In the genomic region with DNA sequence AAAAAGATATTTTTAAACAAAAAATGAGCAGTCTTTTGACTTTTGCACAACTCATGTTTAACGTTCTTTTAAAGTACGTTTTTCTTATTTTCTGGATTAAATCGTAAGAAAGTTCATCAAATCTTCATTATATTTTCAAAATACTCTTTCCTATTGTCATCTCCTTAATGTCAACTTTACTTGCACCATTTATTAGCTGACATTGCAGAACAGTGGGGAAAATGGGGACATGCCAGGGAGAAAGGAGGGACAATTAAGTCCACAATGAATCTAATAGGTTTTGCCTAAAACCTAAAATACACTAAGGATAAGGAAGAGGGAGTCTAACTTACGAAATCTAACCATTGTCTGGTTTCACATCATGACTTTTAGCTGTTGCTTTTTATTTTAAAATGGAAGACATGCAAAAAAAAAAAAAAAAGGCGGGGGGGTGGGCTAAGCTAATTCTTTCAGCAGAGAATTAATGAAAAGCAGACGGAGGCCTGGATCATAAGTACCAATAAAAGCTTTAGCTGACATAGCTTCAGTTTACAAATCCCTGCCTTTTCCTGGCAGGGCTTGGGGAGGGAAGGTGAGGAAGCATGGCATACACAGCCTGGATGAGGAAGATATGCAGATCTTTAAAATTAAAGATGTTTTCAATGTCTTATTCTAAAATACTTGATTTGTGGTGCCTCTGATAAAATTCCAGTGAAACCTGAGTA, we compare ENCODE assay signal across 16 cellular contexts. TPM values are rescaled to one million over a fixed set of nuclear protein-coding genes. Genes with fewer than 3 reads are reported as not detected.
DNase-seq lines count a peak whose midpoint lies in the region; ATAC-seq, FAIRE-seq and TF ChIP-seq lines count a peak whose summit lies in the region.
"Had no signal": no experiment of that assay in that cellular context is flagged by ENCODE, and none has a peak within 500 bp of the region (broad histone marks: within the 10 kb centered on the region; RNA-seq: fewer than 3 reads in every experiment).

No MANE protein-coding gene starts in this region.

- BruUV-seq in IMR-90 (replicated peaks; lab: Mats Ljungman, UMichigan) = no TSS peak

- TF ChIP-seq EP300 in A549 (IDR thresholded peaks at IDR 0.05) (no peak), SK-N-SH (IDR thresholded peaks at IDR 0.05; ENCODE audit: borderline replicate concordance in 1 of 2, low read depth in 1 of 2, low read length in 1 of 2) (peak in 1 of 2 experiments; percentile 45; a peak in 1 of 4 replicates)

- no peak overlapping the region for H3K27ac ChIP-seq in A549
- no peak overlapping the region for H3K27ac ChIP-seq in IMR-90 (ENCODE audit: insufficient read depth, low read length)
- H3K27ac ChIP-seq in SK-N-SH (ENCODE audit: low read depth in 2 of 2, low read length in 1 of 2) = peak overlapping the region in 1 of 2 experiments; percentile 90; a peak in 2 of 4 replicates
- H3K27ac ChIP-seq in vagina = no peak overlapping the region
- H3K27ac ChIP-seq: Peyer's patch had no signal

- H4K91ac ChIP-seq in IMR-90 (ENCODE audit: insufficient read depth, low read depth, low read length) = no peak overlapping the region

- H3K9me3 ChIP-seq in A549 (no peaks in the 10 kb centered on the region), IMR-90 (ENCODE audit: control insufficient read depth, insufficient read depth, low read length) (no peaks in the 10 kb centered on the region), SK-N-SH (no peaks in the 10 kb centered on the region), vagina (no peaks in the 10 kb centered on the region)
- H3K9me3 ChIP-seq: Peyer's patch had no signal

- H3F3A ChIP-seq in SK-N-SH (replicated peaks; ENCODE audit: insufficient read depth) = no peaks in the 10 kb centered on the region

- H3K18ac ChIP-seq in IMR-90 (ENCODE audit: low read depth, low read length) = no peak overlapping the region

- TF ChIP-seq RAD21 in A549 (conservative IDR thresholded peaks at IDR 0.05 in 1 of 2, IDR thresholded peaks at IDR 0.05 in 1 of 2) = no peak
- no peak for TF ChIP-seq RAD21 in IMR-90 (IDR thresholded peaks at IDR 0.05; ENCODE audit: low read length)
- TF ChIP-seq RAD21 in SK-N-SH (IDR thresholded peaks at IDR 0.05; ENCODE audit: low read length) = no peak

- H3K23ac ChIP-seq in IMR-90 (ENCODE audit: low read depth, low read length) = no peak overlapping the region

- WGBS in A549 (ENCODE audit: missing lambda C conversion rate) = 36% methylated on average over 6 of the region's 6 CpGs
- WGBS in IMR-90 (ENCODE audit: extremely low coverage in 2 of 2, insufficient read length in 1 of 2), 2 experiments = no CpG with 5 or more reads among the region's 6 CpGs
- WGBS in SK-N-SH (ENCODE audit: low lambda C conversion rate) = 53% methylated on average over 6 of the region's 6 CpGs

- no peak for FAIRE-seq in A549 (lab: Jason Lieb, UNC)
- FAIRE-seq: GM12891 had no signal

- no peak overlapping the region for H2AK5ac ChIP-seq in IMR-90 (ENCODE audit: low read depth, low read length)

- no peak for DNase-seq in A549 (ENCODE audit: low read depth in 1 of 2, low spot score in 1 of 2)
- DNase-seq in IMR-90 = no peak
- peak; percentile 61 for DNase-seq in SK-N-SH
- DNase-seq in fibroblast of mammary gland (ENCODE audit: low read depth) = peak; percentile 2
- no peak for DNase-seq in vagina (ENCODE audit: extremely low spot score in 2 of 2)
- DNase-seq in superior temporal gyrus (ENCODE audit: extremely low spot score) = no peak
- no peak for DNase-seq in left cardiac atrium
- DNase-seq: Calu3; CD4-positive, alpha-beta T cell; HCEC 1CT; NCI-H1092; NCI-H2227 treated with DMSO at 0.1 percent for 48 hours; Peyer's patch; Right ventricle myocardium superior had no signal

- no peaks in the 10 kb centered on the region for H3K9me1 ChIP-seq in IMR-90 (ENCODE audit: insufficient read depth, low read length)

- POLR2A ChIA-PET in A549 (lab: Yijun Ruan, JAX) = no interaction called here
- POLR2A ChIA-PET in IMR-90 (lab: Charles Lee; ENCODE audit: unreplicated experiment) = no interaction called here
- POLR2A ChIA-PET in SK-N-SH (lab: Yijun Ruan, JAX) = interaction anchor here (0.7 to 0.9 kb wide), 2 partner anchors 16 to 56 kb away, joined by 3 to 5 read pairs; no protein-coding TSS in a partner anchor

- H3K79me2 ChIP-seq in SK-N-SH (ENCODE audit: insufficient read depth) = no peaks in the 10 kb centered on the region

- H2BK120ac ChIP-seq in IMR-90 (ENCODE audit: low read depth, low read length) = no peak overlapping the region

- intact Hi-C loops in IMR-90 (cut with micrococcal nuclease) (no loop called here), vagina (cut with DNase I) (no loop called here), left cardiac atrium (cut with DNase I) (no loop called here)

- TF ChIP-seq CTCF in A549 (IDR thresholded peaks at IDR 0.05) (no peak), IMR-90 (conservative IDR thresholded peaks at IDR 0.05; ENCODE audit: low read depth, low read length) (no peak), SK-N-SH (IDR thresholded peaks at IDR 0.05) (no peak), fibroblast of mammary gland (conservative IDR thresholded peaks at IDR 0.05; ENCODE audit: control insufficient read depth, insufficient read depth, low read depth, low read length) (no peak), vagina (IDR thresholded peaks at IDR 0.05) (no peak)

- in situ Hi-C loops in IMR-90 (cut with MboI; ENCODE audit: low sequenced_read_pairs) = loop anchor here (25.0 kb wide), 2 partner anchors 543 to 1093 kb away; no protein-coding TSS in a partner anchor

- H4K20me1 ChIP-seq in IMR-90 (ENCODE audit: insufficient read depth, low read length) (no peaks in the 10 kb centered on the region), SK-N-SH (ENCODE audit: insufficient read depth) (no peaks in the 10 kb centered on the region)

- no peaks in the 10 kb centered on the region for H3K4me1 ChIP-seq in A549
- H3K4me1 ChIP-seq in IMR-90 (ENCODE audit: control insufficient read depth, insufficient read depth, low read length) = no peaks in the 10 kb centered on the region
- peaks cover 0 to 42% of the 10 kb centered on the region in 2 experiments; a peak in 2 of 4 replicates for H3K4me1 ChIP-seq in SK-N-SH (ENCODE audit: control insufficient read depth in 1 of 2, insufficient read depth in 2 of 2, low read depth in 1 of 2, low read length in 1 of 2)
- peaks cover 15% of the 10 kb centered on the region for H3K4me1 ChIP-seq in vagina
- H3K4me1 ChIP-seq: Peyer's patch had no signal

- no peak overlapping the region for H3K4me2 ChIP-seq in A549
- H3K4me2 ChIP-seq in IMR-90 (ENCODE audit: low read depth, low read length) = no peak overlapping the region
- no peak overlapping the region for H3K4me2 ChIP-seq in SK-N-SH

- H3K9ac ChIP-seq in IMR-90 (ENCODE audit: low read depth, low read length) (no peak overlapping the region), SK-N-SH (no peak overlapping the region)

- no peak for ATAC-seq in A549
- ATAC-seq in IMR-90 (ENCODE audit: low read depth) = no peak
- no peak for ATAC-seq in left cardiac atrium

- no peak overlapping the region for H2BK5ac ChIP-seq in IMR-90 (ENCODE audit: low read depth, low read length, poor library complexity, severe bottlenecking)

- H2AFZ ChIP-seq in IMR-90 (replicated peaks; ENCODE audit: low read length, poor library complexity) (no peak overlapping the region), SK-N-SH (ENCODE audit: low read depth) (no peak overlapping the region)

- H3K4me3 ChIP-seq in A549 (no peak overlapping the region), IMR-90 (ENCODE audit: insufficient read depth, low read depth, low read length) (no peak overlapping the region), SK-N-SH (ENCODE audit: low read depth in 2 of 2, low read length in 1 of 2) (no peak overlapping the region), fibroblast of mammary gland (ENCODE audit: control insufficient read depth, low read depth, low read length) (no peak overlapping the region), vagina (no peak overlapping the region)
- H3K4me3 ChIP-seq: Peyer's patch had no signal

- CTCF ChIA-PET in A549 (lab: Yijun Ruan, JAX) (interaction anchor here (1.3 to 2.0 kb wide), 3 partner anchors 12 to 610 kb away, joined by 3 to 4 read pairs (median 3); no protein-coding TSS in a partner anchor), IMR-90 (lab: Yijun Ruan, JAX) (interaction anchor here (0.6 to 1.1 kb wide), 3 partner anchors 20 to 120 kb away, joined by 3 to 4 read pairs (median 3); no protein-coding TSS in a partner anchor), SK-N-SH (lab: Yijun Ruan, JAX) (interaction anchor here (0.6 to 4.8 kb wide), 8 partner anchors 9 to 445 kb away, joined by 3 to 33 read pairs (median 4); no protein-coding TSS in a partner anchor)

- TF ChIP-seq POLR2A in A549 (IDR thresholded peaks at IDR 0.05; ENCODE audit: low read length) (no peak), IMR-90 (IDR thresholded peaks at IDR 0.05; ENCODE audit: low read depth, low read length) (no peak), vagina (IDR thresholded peaks at IDR 0.05) (no peak)

- H3K36me3 ChIP-seq in IMR-90 (ENCODE audit: control insufficient read depth, insufficient read depth, low read length) (no peaks in the 10 kb centered on the region), SK-N-SH (replicated peaks in 1 of 2; ENCODE audit: control insufficient read depth in 1 of 2, insufficient read depth in 2 of 2, low read length in 1 of 2) (peaks cover 0 to 21% of the 10 kb centered on the region in 2 experiments), vagina (no peaks in the 10 kb centered on the region)
- H3K36me3 ChIP-seq: Peyer's patch had no signal

- H2BK20ac ChIP-seq in IMR-90 (ENCODE audit: low read depth, low read length) = no peak overlapping the region

- H4K5ac ChIP-seq in IMR-90 (ENCODE audit: low read depth, low read length) = no peak overlapping the region

- H3K9me2 ChIP-seq in SK-N-SH = no peaks in the 10 kb centered on the region

- H3K27me3 ChIP-seq in IMR-90 (ENCODE audit: control insufficient read depth, insufficient read depth, low read length) (peaks cover 5% of the 10 kb centered on the region; the same call in 1 of the 2 replicates), SK-N-SH (ENCODE audit: insufficient read depth) (no peaks in the 10 kb centered on the region; the same call in 1 of the 2 replicates), vagina (no peaks in the 10 kb centered on the region)
- H3K27me3 ChIP-seq: Peyer's patch had no signal

- dilution Hi-C loops in IMR-90 (cut with HindIII; ENCODE audit: low sequenced_read_pairs, unreplicated experiment) = no loop called here

- H2AK9ac ChIP-seq in IMR-90 (replicated peaks; ENCODE audit: low read depth, low read length, poor library complexity) = no peak overlapping the region

- no peak overlapping the region for H4K8ac ChIP-seq in IMR-90 (ENCODE audit: low read depth in 2 of 2, low read length in 2 of 2)

- no peak overlapping the region for H3K4ac ChIP-seq in IMR-90 (ENCODE audit: low read depth, low read length)

- no peak overlapping the region for H3K14ac ChIP-seq in IMR-90 (replicated peaks; ENCODE audit: low read depth, low read length)

- no peak overlapping the region for H3K56ac ChIP-seq in IMR-90 (ENCODE audit: extremely low read depth, insufficient read depth, low read length)

- H2BK15ac ChIP-seq in IMR-90 (ENCODE audit: low read depth, low read length) = no peak overlapping the region

- no peaks in the 10 kb centered on the region for H3K79me1 ChIP-seq in IMR-90 (ENCODE audit: low read depth in 1 of 2, low read length in 2 of 2)

RNA-seq across cellular contexts. Expression of gene ICA1, which starts 57.1 kb away (rescaled TPM):
- 1.6 and 2.0 TPM in 2 replicates for polyA plus RNA-seq in A549 (2011; rRNA removed)
- polyA plus RNA-seq in A549 (2012; cell fraction: cytosol; rRNA removed) = 0.15 and 0.18 TPM in 2 replicates
- polyA plus RNA-seq in A549 (2012; cell fraction: nucleus; rRNA removed) = 0.12 TPM in 2 replicates
- 0.66 to 0.84 TPM (median 0.72 TPM) in 3 replicates for polyA plus RNA-seq in A549 (2017; fragmentation: RNase III; extraction: RNeasy Plus Mini Kit Qiagen cat#74134 plus additional on column Dnase treatment)
- 0.95 and 1.1 TPM in 2 replicates for polyA minus RNA-seq in A549 (2011; rRNA and poly(A)+ RNA removed)
- total RNA-seq in IMR-90 (2012; rRNA removed) = not detected in 2 replicates
- not detected in 2 replicates for polyA plus RNA-seq in IMR-90 (2012; rRNA removed)
- not detected in 2 replicates for polyA plus RNA-seq in IMR-90 (2012; cell fraction: cytosol; rRNA removed)
- not detected in 2 replicates for polyA plus RNA-seq in IMR-90 (2012; cell fraction: nucleus; rRNA removed; ENCODE audit: low replicate concordance)
- 2.4 and 5.4 TPM in 2 replicates for polyA plus RNA-seq in SK-N-SH (2012; rRNA removed)
- 7.3 and 8.9 TPM in 2 replicates for polyA plus RNA-seq in SK-N-SH (2012; cell fraction: cytosol; rRNA removed)
- 7.5 and 10.2 TPM in 2 replicates for polyA plus RNA-seq in SK-N-SH (2012; cell fraction: nucleus; rRNA removed)
- 25.5 TPM for total RNA-seq in vagina
- 10 to 100 TPM; 38.3 to 62.5 TPM for total RNA-seq in left cardiac atrium
- total RNA-seq: B cell had no signal

Comparison
In these comparisons a context has a peak if more than half of its experiments do, and no peak if none do; other contexts are left out.
1. DNase-seq: peak in SK-N-SH (single experiment) and fibroblast of mammary gland (single experiment); none in A549 (0 of 2), IMR-90 (single experiment), vagina (0 of 2), superior temporal gyrus (single experiment) and left cardiac atrium (single experiment).
2. RNA of gene ICA1, which starts 57.1 kb away (total RNA-seq): 38.3 to 62.5 TPM in left cardiac atrium and 25.5 TPM in vagina (single experiment); not detected in IMR-90; every median in the first group is over 10 times any median in the second.
3. Of the 12 proteins assayed by ChIP-seq in both A549 and SK-N-SH: peak only in A549: none; only in SK-N-SH: CHD2 and RCOR1; in both: none; in neither: 9; mixed calls (peak in some experiments, not most) for 1.